Comparison of ENCODE assay signal across 11 cellular contexts in the genomic region with DNA sequence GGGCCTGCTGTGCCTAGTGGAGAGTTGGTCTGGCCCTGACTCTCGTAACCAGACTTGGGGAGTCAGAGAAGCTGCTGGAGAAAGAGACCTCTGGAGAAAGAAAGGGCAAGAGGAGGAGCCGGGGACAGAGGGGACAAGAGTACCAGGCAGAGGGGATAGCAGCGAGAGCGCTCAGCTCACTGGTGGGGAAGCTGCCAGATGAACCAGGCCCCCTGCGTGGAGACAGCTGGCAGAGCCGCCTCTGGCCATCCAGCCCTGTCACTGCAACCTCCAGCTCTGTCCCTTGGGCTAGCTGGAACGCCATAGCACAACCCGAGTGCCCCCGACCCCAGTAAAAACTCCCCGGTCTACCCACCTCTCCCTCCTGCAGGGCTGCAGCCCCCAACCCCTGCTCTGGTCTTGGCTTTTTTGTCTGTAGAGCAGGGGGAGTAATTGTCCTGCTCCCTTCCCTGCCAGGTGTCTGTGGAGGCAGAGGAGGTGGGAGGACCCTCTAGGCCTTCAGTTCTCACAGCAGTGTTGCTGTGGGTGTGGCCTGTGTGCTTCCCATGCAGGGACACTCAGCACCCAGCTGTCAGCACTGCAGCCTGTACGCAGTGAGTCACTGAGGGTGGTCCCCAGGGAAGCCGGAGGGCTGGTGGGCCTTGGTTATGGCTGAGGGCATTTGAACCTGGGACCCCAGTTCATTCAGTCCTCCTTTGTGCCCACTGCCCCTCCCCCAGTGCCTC.
DNase-seq lines count a peak whose midpoint lies in the region; ATAC-seq, FAIRE-seq and TF ChIP-seq lines count a peak whose summit lies in the region.
"Had no signal": no experiment of that assay in that cellular context is flagged by ENCODE, and none has a peak within 500 bp of the region (broad histone marks: within the 10 kb centered on the region; RNA-seq: fewer than 3 reads in every experiment).

No MANE protein-coding gene starts in this region.

- peak overlapping the region; percentile 66 for H3K27ac ChIP-seq in BLaER1

- H3K4me2 ChIP-seq in BLaER1 = peak overlapping the region; percentile 96

- no peak for TF ChIP-seq POLR2A in H54 (IDR thresholded peaks at IDR 0.05; ENCODE audit: low read depth, low read length)

- H3K9ac ChIP-seq in BLaER1 (peak overlapping the region; percentile 57; the same call in 1 of the 2 replicates), NT2/D1 (ENCODE audit: insufficient read length, low read depth) (peak overlapping the region; percentile 21)

- DNase-seq in H54 (ENCODE audit: insufficient read length, low spot score) (peak; percentile 29), NT2/D1 (ENCODE audit: low read depth, low spot score) (no peak), glomerular visceral epithelial cell (ENCODE audit: extremely low spot score) (peak; percentile 50), GM19240 (ENCODE audit: insufficient read length, low spot score) (no peak), NCI-H2029 treated with DMSO at 0.1 percent for 48 hours (lab: John Stamatoyannopoulos, UW) (no peak)
- no peak for DNase-seq in activated CD4-positive, CD25-positive, alpha-beta regulatory T cell (lab: John Stamatoyannopoulos, UW)
- DNase-seq: NCI-H748 treated with DMSO at 0.1 percent for 48 hours; stimulated activated CD4-positive, alpha-beta T cell treated with anti-CD3 and anti-CD28 coated beads, Interleukin-4, amount 100 ng/mL, for 1 hour had no signal

- H3K9me3 ChIP-seq in BLaER1 (no peaks in the 10 kb centered on the region), NT2/D1 (ENCODE audit: insufficient read depth, low read length) (no peaks in the 10 kb centered on the region)

- H4K20me1 ChIP-seq in BLaER1 = peaks cover 40% of the 10 kb centered on the region

- H3K4me1 ChIP-seq in BLaER1 = peaks cover 70% of the 10 kb centered on the region
- H3K4me1 ChIP-seq in NT2/D1 (ENCODE audit: insufficient read depth, insufficient read length) = peaks cover 11% of the 10 kb centered on the region

- H3K36me3 ChIP-seq in BLaER1 (no peaks in the 10 kb centered on the region), NT2/D1 (ENCODE audit: insufficient read depth, insufficient read length, low read length) (no peaks in the 10 kb centered on the region)

- ATAC-seq in HG03045 (IDR thresholded peaks at IDR 0.05; ENCODE audit: unreplicated experiment) = no peak

- H3K27me3 ChIP-seq in BLaER1 (no peaks in the 10 kb centered on the region), NT2/D1 (ENCODE audit: insufficient read depth, insufficient read length) (peaks cover 10% of the 10 kb centered on the region)

- H3K4me3 ChIP-seq in BLaER1 = peak overlapping the region; percentile 27
- H3K4me3 ChIP-seq in NT2/D1 (ENCODE audit: insufficient read length, low read depth) = no peak overlapping the region

- FAIRE-seq in H54 (lab: Jason Lieb, UNC) = no peak
- FAIRE-seq: D721Med had no signal

Comparison
In these comparisons a context has a peak if more than half of its experiments do, and no peak if none do; other contexts are left out.
1. DNase-seq: peak in H54 (single experiment) and glomerular visceral epithelial cell (single experiment); none in NT2/D1 (single experiment), GM19240 (single experiment), NCI-H2029 treated with DMSO at 0.1 percent for 48 hours (single experiment) and activated CD4-positive, CD25-positive, alpha-beta regulatory T cell (0 of 4).